ENCODE assay signal across 29 cellular contexts in the genomic region with DNA sequence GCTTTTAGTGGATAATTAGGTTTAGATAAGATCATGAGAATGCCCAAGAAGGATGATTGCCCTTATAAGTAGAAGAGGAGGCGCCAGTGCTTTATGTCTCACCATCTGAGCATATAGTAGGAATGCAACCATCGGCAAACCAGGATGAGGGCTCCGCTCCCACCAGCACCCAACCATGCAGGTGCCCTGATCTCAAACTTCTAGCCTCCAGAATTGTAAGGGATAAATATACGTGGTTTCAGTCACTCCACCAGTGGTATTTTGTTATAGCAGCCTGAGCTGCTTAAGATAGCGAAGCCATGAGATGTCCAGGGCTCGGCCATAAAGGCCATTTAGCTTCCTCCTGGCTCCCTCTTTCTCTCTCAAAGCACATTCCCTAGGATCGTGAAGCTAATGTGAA.
"Had no signal": no experiment of that assay in that cellular context is flagged by ENCODE, and none has a peak within 500 bp of the region (broad histone marks: within the 10 kb centered on the region; RNA-seq: fewer than 3 reads in every experiment).

No MANE protein-coding gene starts in this region.

- H3K9me3 Mint-ChIP-seq: nephron; neural progenitor cell; stimulated activated effector memory CD8-positive, alpha-beta T cell treated with anti-CD3 and anti-CD28 coated beads, Interleukin-12 subunit alpha, Interleukin-12 subunit beta, amount 100 ng/mL, for 72 hours; stimulated activated naive B cell treated with anti-CD40 and anti-IgM and Interleukin-4, amounts not matched to agents 10 μg/mL and 1 μg/mL and 100 μg/mL, for 72 hours; stimulated activated naive CD8-positive, alpha-beta T cell treated with anti-CD3 and anti-CD28 coated beads, Interleukin-15, Interleukin-2, amounts not matched to agents 100 ng/mL and 50 ng/mL, for 24 hours; type B pancreatic cell had no signal

- H3K4me1 ChIP-seq: neural progenitor cell, parathyroid adenoma, psoas muscle, right lobe of liver, sigmoid colon, spleen, stomach, thyroid gland, tibial nerve, upper lobe of right lung, uterus had no signal

- H3K27ac Mint-ChIP-seq: naive B cell; naive thymus-derived CD8-positive, alpha-beta T cell; nephron; neural progenitor cell; progenitor cell of endocrine pancreas; stimulated activated effector memory CD8-positive, alpha-beta T cell treated with anti-CD3 and anti-CD28 coated beads, Interleukin-12 subunit alpha, Interleukin-12 subunit beta, amount 100 ng/mL, for 72 hours; stimulated activated naive B cell treated with anti-CD40 and anti-IgM and Interleukin-4, amounts not matched to agents 10 μg/mL and 1 μg/mL and 100 μg/mL, for 72 hours; stimulated activated naive CD8-positive, alpha-beta T cell treated with anti-CD3 and anti-CD28 coated beads, Interleukin-15, Interleukin-2, amounts not matched to agents 100 ng/mL and 50 ng/mL, for 24 hours; type B pancreatic cell had no signal

- H3K36me3 Mint-ChIP-seq: naive B cell; naive thymus-derived CD8-positive, alpha-beta T cell; neural progenitor cell; stimulated activated effector memory CD8-positive, alpha-beta T cell treated with anti-CD3 and anti-CD28 coated beads, Interleukin-12 subunit alpha, Interleukin-12 subunit beta, amount 100 ng/mL, for 72 hours; stimulated activated naive B cell treated with anti-CD40 and anti-IgM and Interleukin-4, amounts not matched to agents 10 μg/mL and 1 μg/mL and 100 μg/mL, for 72 hours; type B pancreatic cell had no signal

- DNase-seq: naive B cell; naive thymus-derived CD8-positive, alpha-beta T cell; occipital lobe; ovary; psoas muscle; right cardiac atrium; right lobe of liver; sigmoid colon; spleen; stimulated activated CD4-positive, alpha-beta T cell treated with anti-CD3 and anti-CD28 coated beads, Interleukin-12 subunit alpha, Interleukin-12 subunit beta, amount 100 ng/mL, for 4 hours; stimulated activated CD4-positive, alpha-beta T cell treated with anti-CD3 and anti-CD28 coated beads, Interleukin-1b, Interleukin-23, amount 100 ng/mL, for 48 hours; stimulated activated CD4-positive, alpha-beta T cell treated with anti-CD3 and anti-CD28 coated beads, Interleukin-4, amount 100 ng/mL, for 1 hour; stimulated activated naive B cell treated with anti-CD40 and anti-IgM and Interleukin-4, amounts not matched to agents 10 μg/mL and 1 μg/mL and 100 μg/mL, for 72 hours; stimulated activated naive CD4-positive, alpha-beta T cell treated with Interleukin-2 at 50 U/mL for 16 hours; stomach; thyroid gland; upper lobe of right lung; uterus had no signal

- H3K4me3 Mint-ChIP-seq: naive B cell; naive thymus-derived CD8-positive, alpha-beta T cell; nephron; neural progenitor cell; stimulated activated effector memory CD8-positive, alpha-beta T cell treated with anti-CD3 and anti-CD28 coated beads, Interleukin-12 subunit alpha, Interleukin-12 subunit beta, amount 100 ng/mL, for 72 hours; stimulated activated naive B cell treated with anti-CD40 and anti-IgM and Interleukin-4, amounts not matched to agents 10 μg/mL and 1 μg/mL and 100 μg/mL, for 72 hours; stimulated activated naive CD8-positive, alpha-beta T cell treated with anti-CD3 and anti-CD28 coated beads, Interleukin-15, Interleukin-2, amounts not matched to agents 100 ng/mL and 50 ng/mL, for 24 hours; type B pancreatic cell had no signal

- H3K9ac ChIP-seq: neural progenitor cell, parathyroid adenoma had no signal

- H3K9me3 ChIP-seq: ovary, psoas muscle, right lobe of liver, sigmoid colon, spleen, stomach, thoracic aorta, thyroid gland, tibial nerve, upper lobe of right lung, uterus had no signal

- ATAC-seq: naive thymus-derived CD8-positive, alpha-beta T cell; psoas muscle; right cardiac atrium; right lobe of liver; upper lobe of right lung had no signal

- H3K27me3 ChIP-seq: neural progenitor cell, ovary, right lobe of liver, sigmoid colon, spleen, stomach, thyroid gland, tibial nerve, upper lobe of right lung, uterus had no signal

- H2AFZ ChIP-seq: neural progenitor cell, parathyroid adenoma had no signal

- H3K27me3 Mint-ChIP-seq: naive B cell; naive thymus-derived CD8-positive, alpha-beta T cell; progenitor cell of endocrine pancreas; stimulated activated naive B cell treated with anti-CD40 and anti-IgM and Interleukin-4, amounts not matched to agents 10 μg/mL and 1 μg/mL and 100 μg/mL, for 72 hours; stimulated activated naive CD8-positive, alpha-beta T cell treated with anti-CD3 and anti-CD28 coated beads, Interleukin-15, Interleukin-2, amounts not matched to agents 100 ng/mL and 50 ng/mL, for 24 hours; type B pancreatic cell had no signal

- H3K4me3 ChIP-seq: neural progenitor cell, ovary, psoas muscle, right lobe of liver, sigmoid colon, skin epidermis, smooth muscle cell, spleen, stomach, thoracic aorta, thyroid gland, tibial nerve, upper lobe of right lung, uterus had no signal

- H3K79me2 ChIP-seq: parathyroid adenoma had no signal

- H3K4me2 ChIP-seq: neural progenitor cell, smooth muscle cell had no signal

- H3K27ac ChIP-seq: neural progenitor cell, ovary, parathyroid adenoma, psoas muscle, right lobe of liver, sigmoid colon, skin epidermis, spleen, stomach, thoracic aorta, thyroid gland, tibial nerve, upper lobe of right lung, uterus had no signal

- H3K4me1 Mint-ChIP-seq: naive B cell; naive thymus-derived CD8-positive, alpha-beta T cell; nephron; neural progenitor cell; stimulated activated effector memory CD8-positive, alpha-beta T cell treated with anti-CD3 and anti-CD28 coated beads, Interleukin-12 subunit alpha, Interleukin-12 subunit beta, amount 100 ng/mL, for 72 hours; stimulated activated naive B cell treated with anti-CD40 and anti-IgM and Interleukin-4, amounts not matched to agents 10 μg/mL and 1 μg/mL and 100 μg/mL, for 72 hours had no signal

- H3K36me3 ChIP-seq: neural progenitor cell, ovary, right lobe of liver, sigmoid colon, spleen, stomach, thoracic aorta, thyroid gland, tibial nerve, upper lobe of right lung, uterus had no signal
